In genomic region chr21:45334134-45334533, GRCh38 we compare ENCODE assay signal across 1 cellular context.
TF ChIP-seq lines count a peak whose summit lies in the region.

No MANE protein-coding gene starts in this region.

TF ChIP-seq in IMR-90, 13 proteins besides CTCF, POLR2A, EP300 and RAD21:
- no peak for TF ChIP-seq SMC3 (IDR thresholded peaks at IDR 0.05; ENCODE audit: low read depth, low read length)
TF ChIP-seq in IMR-90: peak in this region for 0.
